In the genomic region with DNA sequence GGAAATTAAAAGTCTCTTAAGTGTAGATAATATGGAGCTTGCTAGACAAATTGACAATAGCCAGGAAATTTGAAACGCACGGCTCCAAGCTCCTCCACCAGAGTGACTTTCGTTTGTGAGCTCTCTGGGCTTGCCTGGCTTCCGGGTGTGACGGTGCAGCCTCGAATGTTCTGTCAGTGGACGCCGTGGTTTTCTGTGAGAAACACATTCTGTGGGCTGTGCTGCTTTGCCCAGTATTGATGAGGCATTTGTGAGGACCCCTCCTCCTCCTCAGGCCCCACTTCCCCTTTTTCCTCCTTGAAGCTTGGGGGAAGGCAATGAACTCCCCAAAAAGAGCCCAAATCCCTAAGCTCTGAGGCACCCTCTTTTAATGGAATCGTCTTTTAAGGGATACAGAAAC, we compare ENCODE assay signal across 10 cellular contexts. TPM values are rescaled to one million over a fixed set of nuclear protein-coding genes. Genes with fewer than 3 reads are reported as not detected.
DNase-seq lines count a peak whose midpoint lies in the region; ATAC-seq and TF ChIP-seq lines count a peak whose summit lies in the region.
"Had no signal": no experiment of that assay in that cellular context is flagged by ENCODE, and none has a peak within 500 bp of the region (broad histone marks: within the 10 kb centered on the region; RNA-seq: fewer than 3 reads in every experiment).

No MANE protein-coding gene starts in this region.

- no peaks in the 10 kb centered on the region for H3K27me3 ChIP-seq in heart right ventricle
- H3K27me3 ChIP-seq in right atrium auricular region = no peaks in the 10 kb centered on the region
- no peaks in the 10 kb centered on the region for H3K27me3 ChIP-seq in tibial artery
- no peaks in the 10 kb centered on the region for H3K27me3 ChIP-seq in spleen (replicated peaks in 1 of 7)
- H3K27me3 ChIP-seq in H9 (ENCODE audit: insufficient read depth, low read length) = no peaks in the 10 kb centered on the region

- H3K9ac ChIP-seq in H9 (ENCODE audit: extremely low read depth, insufficient read length, low read length) = no peak overlapping the region

- POLR2A ChIA-PET in activated CD4-positive, alpha-beta memory T cell treated with anti-CD3 and anti-CD28 coated beads, Interleukin-2, amount 10 ng/mL, durations not matched to agents 7 days and 5 days (lab: Charles Lee) = interaction anchor here (1.3 kb wide), 1 partner anchor 40 kb away, joined by 3 read pairs; no protein-coding TSS in a partner anchor

- no peak overlapping the region for H3K14ac ChIP-seq in H9 (ENCODE audit: insufficient read depth, low read length)

- H3K18ac ChIP-seq in H9 (ENCODE audit: insufficient read length, low read depth, low read length) = no peak overlapping the region

- no peaks in the 10 kb centered on the region for H3K9me3 ChIP-seq in heart right ventricle
- no peaks in the 10 kb centered on the region for H3K9me3 ChIP-seq in right atrium auricular region
- no peaks in the 10 kb centered on the region for H3K9me3 ChIP-seq in tibial artery
- H3K9me3 ChIP-seq in spleen = no peaks in the 10 kb centered on the region
- H3K9me3 ChIP-seq in H9 (ENCODE audit: control insufficient read depth, low read depth, low read length) = no peaks in the 10 kb centered on the region

- no peak overlapping the region for H2BK15ac ChIP-seq in H9 (ENCODE audit: low read depth, low read length)

- ATAC-seq in heart right ventricle = peak in 3 of 8 donors; percentile 38 to 73 (median 68)

- no peak overlapping the region for H2AK5ac ChIP-seq in H9 (ENCODE audit: insufficient read length, low read length)

- H3K4me2 ChIP-seq in H9 (ENCODE audit: insufficient read depth, insufficient read length, low read length) = no peak overlapping the region

- no peak overlapping the region for H4K8ac ChIP-seq in H9 (replicated peaks; ENCODE audit: insufficient read length, low read depth, low read length)

- CTCF ChIA-PET in activated CD4-positive, alpha-beta memory T cell treated with anti-CD3 and anti-CD28 coated beads, Interleukin-2, amount 10 ng/mL, durations not matched to agents 7 days and 5 days (lab: Charles Lee) = interaction anchor here (0.9 to 2.6 kb wide), 5 partner anchors 9 to 323 kb away, joined by 3 to 14 read pairs (median 6); no protein-coding TSS in a partner anchor

- H3K27ac ChIP-seq in heart right ventricle (peak overlapping the region in 1 of 10 donors; percentile 29), right atrium auricular region (no peak overlapping the region), tibial artery (peak overlapping the region in 1 of 2 donors; percentile 48), spleen (peak overlapping the region in 2 of 8 donors; percentile 14 to 20), H9 (ENCODE audit: insufficient read length, low read depth, low read length) (no peak overlapping the region)

- H3K36me3 Mint-ChIP-seq in activated CD4-positive, alpha-beta memory T cell treated with anti-CD3 and anti-CD28 coated beads, Interleukin-2, amount 10 ng/mL, durations not matched to agents 7 days and 5 days (ENCODE audit: low read depth) = no peaks in the 10 kb centered on the region
- H3K36me3 Mint-ChIP-seq in H9 (ENCODE audit: insufficient read depth in 1 of 3, low read depth in 3 of 3) = no peaks in the 10 kb centered on the region

- H4K91ac ChIP-seq in H9 (ENCODE audit: insufficient read length, low read depth, low read length) = no peak overlapping the region

- H4K20me1 ChIP-seq in H9 (ENCODE audit: control insufficient read depth, insufficient read depth, insufficient read length) = no peaks in the 10 kb centered on the region

- H3K27ac Mint-ChIP-seq in activated CD4-positive, alpha-beta memory T cell treated with anti-CD3 and anti-CD28 coated beads, Interleukin-2, amount 10 ng/mL, durations not matched to agents 7 days and 5 days = no peak overlapping the region
- H3K27ac Mint-ChIP-seq in H9 = peak overlapping the region in 1 of 3 experiments; percentile 46; a peak in 1 of 7 replicates

- no peak overlapping the region for H2BK12ac ChIP-seq in H9 (ENCODE audit: insufficient read length, low read depth, low read length)

- H3K23me2 ChIP-seq in H9 (ENCODE audit: insufficient read length, low read depth, low read length, poor library complexity, severe bottlenecking) = no peaks in the 10 kb centered on the region

- no peak overlapping the region for H3T11ph ChIP-seq in H9 (ENCODE audit: low read length)

- H3K36me3 ChIP-seq in heart right ventricle = no peaks in the 10 kb centered on the region
- H3K36me3 ChIP-seq in right atrium auricular region = no peaks in the 10 kb centered on the region
- H3K36me3 ChIP-seq in tibial artery = no peaks in the 10 kb centered on the region
- H3K36me3 ChIP-seq in spleen = no peaks in the 10 kb centered on the region

- H3K9me3 Mint-ChIP-seq in activated CD4-positive, alpha-beta memory T cell treated with anti-CD3 and anti-CD28 coated beads, Interleukin-2, amount 10 ng/mL, durations not matched to agents 7 days and 5 days = no peaks in the 10 kb centered on the region
- H3K9me3 Mint-ChIP-seq in H9 = no peaks in the 10 kb centered on the region; a peak in 1 of 5 replicates

- TF ChIP-seq CTCF in heart right ventricle (IDR thresholded peaks at IDR 0.05) (no peak), right atrium auricular region (IDR thresholded peaks at IDR 0.05) (no peak), tibial artery (IDR thresholded peaks at IDR 0.05) (no peak), spleen (IDR thresholded peaks at IDR 0.05 in 8 of 11, conservative IDR thresholded peaks at IDR 0.05 in 3 of 11) (no peak), H9 (conservative IDR thresholded peaks at IDR 0.05) (no peak)

- DNase-seq in heart right ventricle (peak; percentile 16 to 34), right atrium auricular region (ENCODE audit: low spot score) (no peak), lung microvascular endothelial cell (ENCODE audit: low read depth in 2 of 2) (peak; percentile 12 to 49), tibial artery (peak in 1 of 2 donors; percentile 49), AG08396 (ENCODE audit: low spot score) (no peak), spleen (no peak), H9 (no peak)
- DNase-seq in activated CD4-positive, alpha-beta memory T cell treated with anti-CD3 and anti-CD28 coated beads, Interleukin-2, amount 10 ng/mL, durations not matched to agents 7 days and 5 days = peak; percentile 18
- DNase-seq: effector CD8-positive, alpha-beta T cell; NCI-H226 had no signal

- no peak for TF ChIP-seq POLR2A in spleen (IDR thresholded peaks at IDR 0.05)

- H3K79me1 ChIP-seq in H9 (ENCODE audit: insufficient read depth, low read depth, low read length, poor library complexity, severe bottlenecking) = no peaks in the 10 kb centered on the region

- no peaks in the 10 kb centered on the region for H3K4me1 Mint-ChIP-seq in activated CD4-positive, alpha-beta memory T cell treated with anti-CD3 and anti-CD28 coated beads, Interleukin-2, amount 10 ng/mL, durations not matched to agents 7 days and 5 days
- peaks cover 38 to 40% of the 10 kb centered on the region in 2 experiments for H3K4me1 Mint-ChIP-seq in H9

- no peak overlapping the region for H2BK5ac ChIP-seq in H9 (ENCODE audit: insufficient read length, low read length)

- no peak overlapping the region for H4K5ac ChIP-seq in H9 (ENCODE audit: insufficient read length, low read depth, low read length)

- H3K4me3 Mint-ChIP-seq in activated CD4-positive, alpha-beta memory T cell treated with anti-CD3 and anti-CD28 coated beads, Interleukin-2, amount 10 ng/mL, durations not matched to agents 7 days and 5 days = no peak overlapping the region
- H3K4me3 Mint-ChIP-seq in H9 = no peak overlapping the region

- H2BK20ac ChIP-seq in H9 (ENCODE audit: low read depth, low read length, poor library complexity, severe bottlenecking) = no peak overlapping the region

- H3K56ac ChIP-seq in H9 (ENCODE audit: insufficient read length, low read depth, low read length) = no peak overlapping the region

- H3K79me2 ChIP-seq in H9 (ENCODE audit: insufficient read depth, low read length) = no peaks in the 10 kb centered on the region

- no peak overlapping the region for H3K23ac ChIP-seq in H9 (ENCODE audit: insufficient read length, low read depth, low read length)

- H3K4me1 ChIP-seq in heart right ventricle (peaks cover 0 to 3% (median 0%) of the 10 kb centered on the region in 9 donors), right atrium auricular region (no peaks in the 10 kb centered on the region), tibial artery (peaks cover 0 to 3% (median 0%) of the 10 kb centered on the region in 4 donors), spleen (peaks cover 0 to under 1% (median 0%) of the 10 kb centered on the region in 6 donors), H9 (ENCODE audit: insufficient read depth, low read length) (0 out of 2 replicates have a peak, but pooled peaks cover 4% of the 10 kb centered on the region)

- no peak overlapping the region for H2AFZ ChIP-seq in H9 (ENCODE audit: low read length)

- WGBS in heart right ventricle, 2 donors = 62 to 70% methylated on average over 9 of the region's 9 CpGs
- 23 to 38% (median 31%) methylated on average over 9 of the region's 9 CpGs for WGBS in spleen, 5 donors
- whole genome bisulfite sequencing in H9 (ENCODE audit: extremely low coverage, insufficient read length, low lambda C conversion rate) = no CpG with 5 or more reads among the region's 9 CpGs

- H3K4me3 ChIP-seq in heart right ventricle (peak overlapping the region in 4 of 10 donors; percentile 8 to 34 (median 26)), right atrium auricular region (peak overlapping the region in 1 of 2 donors; percentile 3), tibial artery (peak overlapping the region; percentile 22 to 33), spleen (peak overlapping the region in 2 of 8 donors; percentile 19 to 40)

- no peak overlapping the region for H3K4ac ChIP-seq in H9 (ENCODE audit: low read depth, low read length)

- H2BK120ac ChIP-seq in H9 (ENCODE audit: low read depth, low read length, poor library complexity, severe bottlenecking) = no peak overlapping the region

- H3K27me3 Mint-ChIP-seq in activated CD4-positive, alpha-beta memory T cell treated with anti-CD3 and anti-CD28 coated beads, Interleukin-2, amount 10 ng/mL, durations not matched to agents 7 days and 5 days = peaks cover 3% of the 10 kb centered on the region
- peaks cover 8% of the 10 kb centered on the region for H3K27me3 Mint-ChIP-seq in H9 (ENCODE audit: low read depth)

- intact Hi-C loops in heart right ventricle (cut with DNase I) (loop anchor here in 4 of 10 donors (2.0 to 10.0 kb wide), 3 partner anchors 52 to 438 kb away; no protein-coding TSS in a partner anchor), tibial artery (cut with DNase I; ENCODE audit: low total_unique reads) (no loop called here), spleen (cut with DNase I; ENCODE audit: low total_unique reads) (no loop called here)

RNA-seq across cellular contexts. Expression of a gene that starts 40.7 kb away (rescaled TPM):
- total RNA-seq in heart right ventricle (10 to 100 TPM; 42.1 to 89.2 (median 56.5) TPM), right atrium auricular region (10 to 100 TPM; 68.0 to 97.5 TPM), lung microvascular endothelial cell (200 and 211 TPM in 2 replicates), spleen (100 to 1,000 TPM in 1 of 7 donors, 10 to 100 TPM in 6; 34.1 to 152 (median 73.3) TPM), H9 (2021) (59.8 and 67.3 TPM in 2 replicates)
- polyA plus RNA-seq in heart right ventricle (10 to 100 TPM; 15.2 to 85.7 TPM), spleen (100 to 1,000 TPM in 1 of 3 donors, 10 to 100 TPM in 2; 33.5 to 163 (median 48.7) TPM)
- 10 to 100 TPM; 70.6 to 71.0 TPM for total RNA-seq in activated CD4-positive, alpha-beta memory T cell treated with anti-CD3 and anti-CD28 coated beads, Interleukin-2, amount 10 ng/mL, durations not matched to agents 7 days and 5 days

Comparison
In these comparisons a context has a peak if more than half of its experiments do, and no peak if none do; other contexts are left out.
1. DNase-seq: peak in heart right ventricle (2 of 2), activated CD4-positive, alpha-beta memory T cell treated with anti-CD3 and anti-CD28 coated beads, Interleukin-2, amount 10 ng/mL, durations not matched to agents 7 days and 5 days (single experiment) and lung microvascular endothelial cell (2 of 2); none in right atrium auricular region (single experiment), AG08396 (single experiment), spleen (single experiment) and H9 (single experiment).